ENCODE assay signal across 8 cellular contexts in the genomic region with DNA sequence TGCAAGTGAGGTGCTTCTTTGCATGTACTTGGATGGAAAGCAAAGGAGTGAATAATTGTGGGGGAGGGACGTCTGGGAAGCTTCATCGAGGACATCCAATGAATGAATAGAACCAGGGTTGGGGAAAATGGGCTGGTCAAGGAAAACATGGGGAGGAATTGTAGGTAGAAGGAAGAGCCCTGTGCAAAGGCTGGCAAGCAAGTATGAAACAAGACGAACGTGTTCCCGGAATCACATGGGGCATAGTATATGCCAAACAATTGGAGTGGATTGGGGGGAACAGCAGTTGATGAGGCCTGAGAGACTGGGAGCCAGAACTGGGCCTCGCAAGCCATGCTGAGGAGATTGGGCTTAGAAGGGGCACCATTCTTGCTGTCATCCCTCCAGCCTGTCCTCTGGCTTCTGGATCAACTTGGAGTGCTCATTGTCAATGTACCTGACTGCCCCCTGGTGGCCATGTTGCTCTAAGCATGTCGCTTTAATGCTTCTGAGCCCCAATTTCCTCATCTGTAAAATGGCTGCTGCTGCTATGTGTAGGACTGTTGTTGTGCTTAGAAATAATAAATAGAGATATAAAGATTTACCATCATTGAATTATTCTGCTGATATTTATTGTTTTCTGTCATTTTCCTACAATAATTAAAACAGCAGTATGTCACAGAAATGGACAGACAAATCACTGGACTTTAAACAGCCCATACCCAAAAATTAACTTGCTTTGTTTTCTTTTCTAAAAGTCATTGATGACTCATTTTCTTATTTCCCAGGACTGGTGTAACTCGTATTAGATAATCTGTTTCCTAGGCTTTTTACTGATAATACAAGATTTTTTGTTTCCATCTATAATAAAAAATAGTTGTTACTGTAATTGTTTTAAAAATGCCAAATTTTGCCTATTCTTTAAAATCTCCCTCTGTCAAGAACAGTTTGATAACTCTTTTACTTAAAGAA.
A peak's percentile ranks its signal among the peaks of the same experiment; 100 is the strongest.
DNase-seq lines count a peak whose midpoint lies in the region; ATAC-seq and TF ChIP-seq lines count a peak whose summit lies in the region.

No MANE protein-coding gene starts in this region.

- no peak for ATAC-seq in GM21529 (IDR thresholded peaks at IDR 0.05; ENCODE audit: unreplicated experiment)

- H3K36me3 ChIP-seq in SK-N-MC (ENCODE audit: insufficient read depth, low read length) (no peaks in the 10 kb centered on the region), cardiac muscle cell (no peaks in the 10 kb centered on the region), sigmoid colon (no peaks in the 10 kb centered on the region)

- H3K9ac ChIP-seq in SK-N-MC (ENCODE audit: insufficient read length): no peak overlapping the region

- DNase-seq in SHP77 (lab: John Stamatoyannopoulos, UW): peak; percentile 2 to 46
- no peak for DNase-seq in SHP77 treated with DMSO at 0.1 percent for 48 hours (lab: John Stamatoyannopoulos, UW)
- DNase-seq in LoVo (ENCODE audit: low spot score): peak; percentile 61
- DNase-seq in SK-N-MC (ENCODE audit: low read depth, low spot score): no peak
- DNase-seq in activated naive CD4-positive, alpha-beta T cell (lab: John Stamatoyannopoulos, UW): peak; percentile 15 to 57 (median 46)
- peak; percentile 54 to 79 for DNase-seq in cardiac muscle cell (ENCODE audit: low read depth in 1 of 2, low spot score in 1 of 2)
- DNase-seq in sigmoid colon: peak; percentile 76

- whole genome bisulfite sequencing in sigmoid colon, 2 donors: 78 to 88% methylated on average over 8 of the region's 8 CpGs

- H3K4me1 ChIP-seq in cardiac muscle cell (ENCODE audit: low read depth) (no peaks in the 10 kb centered on the region), sigmoid colon (peaks cover 0 to 4% (median 0%) of the 10 kb centered on the region in 4 donors)

- H3K27me3 ChIP-seq in cardiac muscle cell: no peaks in the 10 kb centered on the region
- no peaks in the 10 kb centered on the region for H3K27me3 ChIP-seq in sigmoid colon

- H3K4me3 ChIP-seq in SK-N-MC (no peak overlapping the region), cardiac muscle cell (no peak overlapping the region), sigmoid colon (no peak overlapping the region)

- TF ChIP-seq POLR2A in sigmoid colon (IDR thresholded peaks at IDR 0.05): no peak

- H3K9me3 ChIP-seq in SK-N-MC (ENCODE audit: low read depth, low read length): no peaks in the 10 kb centered on the region
- no peaks in the 10 kb centered on the region for H3K9me3 ChIP-seq in cardiac muscle cell (ENCODE audit: low read depth)
- no peaks in the 10 kb centered on the region for H3K9me3 ChIP-seq in sigmoid colon

- peak overlapping the region; percentile 47 for H3K27ac ChIP-seq in SK-N-MC
- H3K27ac ChIP-seq in cardiac muscle cell: no peak overlapping the region
- peak overlapping the region in 3 of 4 donors; percentile 6 to 40 (median 33) for H3K27ac ChIP-seq in sigmoid colon

- intact Hi-C loops in sigmoid colon (cut with DNase I): loop anchor here (2.0 to 5.0 kb wide), 3 partner anchors 66 to 221 kb away; a partner anchor contains a TSS

- peak; percentile 57 for TF ChIP-seq CTCF in cardiac muscle cell (IDR thresholded peaks at IDR 0.05; ENCODE audit: low read depth, low read length)
- TF ChIP-seq CTCF in sigmoid colon (IDR thresholded peaks at IDR 0.05): peak; percentile 25 to 41 (median 28)

- no peak for TF ChIP-seq EP300 in sigmoid colon (IDR thresholded peaks at IDR 0.05)

Comparison
In these comparisons a context has a peak if more than half of its experiments do, and no peak if none do; other contexts are left out.
1. DNase-seq: peak in SHP77 (2 of 2), LoVo (single experiment), activated naive CD4-positive, alpha-beta T cell (4 of 4), cardiac muscle cell (2 of 2) and sigmoid colon (single experiment); none in SHP77 treated with DMSO at 0.1 percent for 48 hours (single experiment) and SK-N-MC (single experiment).